ENCODE assay signal across 18 cellular contexts in the genomic region with DNA sequence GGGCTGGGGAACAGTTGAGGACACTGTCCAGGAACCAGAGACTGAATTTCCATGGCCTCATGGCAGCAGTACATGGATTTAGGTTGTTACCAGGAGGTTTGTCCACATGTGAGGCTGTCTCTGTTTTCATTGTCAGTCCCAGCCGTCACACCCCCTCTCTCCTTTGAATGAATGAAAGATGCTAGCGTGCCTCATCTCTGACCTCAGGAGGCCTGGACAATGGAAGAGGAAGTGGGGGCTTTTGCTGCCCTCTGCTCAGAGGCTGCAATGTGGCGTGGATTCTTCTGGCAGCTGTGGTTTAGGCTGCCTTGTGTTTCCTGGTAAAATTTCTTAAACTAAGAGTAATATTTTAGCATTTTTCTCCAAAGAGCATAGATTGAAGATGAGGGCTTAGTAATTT. TPM values are rescaled to one million over a fixed set of nuclear protein-coding genes. Genes with fewer than 3 reads are reported as not detected.
DNase-seq lines count a peak whose midpoint lies in the region; ATAC-seq and TF ChIP-seq lines count a peak whose summit lies in the region.
"Had no signal": no experiment of that assay in that cellular context is flagged by ENCODE, and none has a peak within 500 bp of the region (broad histone marks: within the 10 kb centered on the region; RNA-seq: fewer than 3 reads in every experiment).

No MANE protein-coding gene starts in this region.

- H3K36me3 ChIP-seq in mesodermal cell (ENCODE audit: control insufficient read depth, insufficient read depth, low read length) (peaks cover 53% of the 10 kb centered on the region), H7 (replicated peaks; ENCODE audit: control insufficient read depth, insufficient read depth, low read length) (no peaks in the 10 kb centered on the region)
- H3K36me3 ChIP-seq: prostate gland, vagina had no signal

- peak overlapping the region; percentile 11 for H3K27ac ChIP-seq in mesodermal cell (ENCODE audit: low read depth, low read length, severe bottlenecking)
- H3K27ac ChIP-seq: prostate gland, vagina had no signal

- DNase-seq in GDM1 (lab: John Stamatoyannopoulos, UW) (peak; percentile 27), NOMO-1 treated with DMSO at 0.1 percent for 48 hours (lab: John Stamatoyannopoulos, UW; ENCODE audit: unreplicated experiment) (peak; percentile 86), cardiac fibroblast (ENCODE audit: low read depth in 2 of 2) (peak; percentile 27 to 77), NCI-H187 (lab: John Stamatoyannopoulos, UW) (no peak), H7 (no peak), globus pallidus (ENCODE audit: low spot score) (no peak)
- DNase-seq: activated naive CD8-positive, alpha-beta T cell treated with anti-CD3 and anti-CD28 coated beads, Interleukin-2, amount 50 U/mL, for 24 hours; natural killer cell; NCI-H2029 treated with DMSO at 0.1 percent for 48 hours; NCI-H510A treated with DMSO at 0.1 percent for 48 hours; PC-3; stimulated activated naive CD8-positive, alpha-beta T cell treated with anti-CD3 and anti-CD28 coated beads, Interleukin-15, amount 100 ng/mL, for 72 hours had no signal

- ATAC-seq in GM21786 (IDR thresholded peaks at IDR 0.05; ENCODE audit: unreplicated experiment) = no peak
- ATAC-seq: activated naive CD8-positive, alpha-beta T cell treated with anti-CD3 and anti-CD28 coated beads, Interleukin-2, amount 50 U/mL, for 24 hours; PC-3; stimulated activated naive CD8-positive, alpha-beta T cell treated with anti-CD3 and anti-CD28 coated beads, Interleukin-15, amount 100 ng/mL, for 72 hours; WTC11 had no signal

- no peaks in the 10 kb centered on the region for H3K27me3 ChIP-seq in H7 (ENCODE audit: control insufficient read depth, insufficient read depth, low read length)
- H3K27me3 ChIP-seq: vagina had no signal

- no peak overlapping the region for H3K4me3 ChIP-seq in cardiac fibroblast (replicated peaks in 1 of 2; ENCODE audit: low read depth in 2 of 2, low read length in 2 of 2)
- H3K4me3 ChIP-seq in mesodermal cell (ENCODE audit: extremely low read depth, insufficient read depth, low read length, poor library complexity, severe bottlenecking) = no peak overlapping the region
- H3K4me3 ChIP-seq in H7 (ENCODE audit: insufficient read depth, low read depth, low read length) = no peak overlapping the region
- H3K4me3 ChIP-seq: lung, prostate gland, vagina had no signal

- TF ChIP-seq CTCF in cardiac fibroblast (IDR thresholded peaks at IDR 0.05; ENCODE audit: low read depth, low read length) = no peak

- 60% methylated on average over 1 of the region's 3 CpGs; no CpG with 5 or more reads in 1 of the 2 experiments for WGBS in mesodermal cell (ENCODE audit: insufficient coverage in 2 of 2), 2 experiments

- H3K4me1 ChIP-seq in mesodermal cell (ENCODE audit: control insufficient read depth, insufficient read depth, low read length, poor library complexity, severe bottlenecking) = peaks cover 32% of the 10 kb centered on the region
- H3K4me1 ChIP-seq: prostate gland had no signal

- H3K9me3 ChIP-seq in mesodermal cell (ENCODE audit: control insufficient read depth, low read length) = peaks cover 3% of the 10 kb centered on the region
- H3K9me3 ChIP-seq: prostate gland, vagina had no signal

RNA-seq across cellular contexts. Expression of gene RAB31, which starts 47.5 kb away (rescaled TPM):
- 114 TPM for polyA plus RNA-seq in mesodermal cell (2013, experiment 1 of 2)
- 117 TPM for polyA plus RNA-seq in mesodermal cell (2013, experiment 2 of 2)
- total RNA-seq in H7 (2014; rRNA removed; shearing (Covaris generic)) = 29.6 and 29.7 TPM in 2 replicates

Comparison
In these comparisons a context has a peak if more than half of its experiments do, and no peak if none do; other contexts are left out.
1. DNase-seq: peak in GDM1 (single experiment), NOMO-1 treated with DMSO at 0.1 percent for 48 hours (single experiment) and cardiac fibroblast (2 of 2); none in NCI-H187 (0 of 2), H7 (single experiment) and globus pallidus (single experiment).